1 cellular context compared by ENCODE assay signal in genomic region chr14:104157303-104157928, GRCh38.
TF ChIP-seq lines count a peak whose summit lies in the region.

No MANE protein-coding gene starts in this region.

TF ChIP-seq in GM23338, 12 proteins besides CTCF, POLR2A, EP300 and RAD21 (continued from another document):
- TF ChIP-seq, protein P1, sequence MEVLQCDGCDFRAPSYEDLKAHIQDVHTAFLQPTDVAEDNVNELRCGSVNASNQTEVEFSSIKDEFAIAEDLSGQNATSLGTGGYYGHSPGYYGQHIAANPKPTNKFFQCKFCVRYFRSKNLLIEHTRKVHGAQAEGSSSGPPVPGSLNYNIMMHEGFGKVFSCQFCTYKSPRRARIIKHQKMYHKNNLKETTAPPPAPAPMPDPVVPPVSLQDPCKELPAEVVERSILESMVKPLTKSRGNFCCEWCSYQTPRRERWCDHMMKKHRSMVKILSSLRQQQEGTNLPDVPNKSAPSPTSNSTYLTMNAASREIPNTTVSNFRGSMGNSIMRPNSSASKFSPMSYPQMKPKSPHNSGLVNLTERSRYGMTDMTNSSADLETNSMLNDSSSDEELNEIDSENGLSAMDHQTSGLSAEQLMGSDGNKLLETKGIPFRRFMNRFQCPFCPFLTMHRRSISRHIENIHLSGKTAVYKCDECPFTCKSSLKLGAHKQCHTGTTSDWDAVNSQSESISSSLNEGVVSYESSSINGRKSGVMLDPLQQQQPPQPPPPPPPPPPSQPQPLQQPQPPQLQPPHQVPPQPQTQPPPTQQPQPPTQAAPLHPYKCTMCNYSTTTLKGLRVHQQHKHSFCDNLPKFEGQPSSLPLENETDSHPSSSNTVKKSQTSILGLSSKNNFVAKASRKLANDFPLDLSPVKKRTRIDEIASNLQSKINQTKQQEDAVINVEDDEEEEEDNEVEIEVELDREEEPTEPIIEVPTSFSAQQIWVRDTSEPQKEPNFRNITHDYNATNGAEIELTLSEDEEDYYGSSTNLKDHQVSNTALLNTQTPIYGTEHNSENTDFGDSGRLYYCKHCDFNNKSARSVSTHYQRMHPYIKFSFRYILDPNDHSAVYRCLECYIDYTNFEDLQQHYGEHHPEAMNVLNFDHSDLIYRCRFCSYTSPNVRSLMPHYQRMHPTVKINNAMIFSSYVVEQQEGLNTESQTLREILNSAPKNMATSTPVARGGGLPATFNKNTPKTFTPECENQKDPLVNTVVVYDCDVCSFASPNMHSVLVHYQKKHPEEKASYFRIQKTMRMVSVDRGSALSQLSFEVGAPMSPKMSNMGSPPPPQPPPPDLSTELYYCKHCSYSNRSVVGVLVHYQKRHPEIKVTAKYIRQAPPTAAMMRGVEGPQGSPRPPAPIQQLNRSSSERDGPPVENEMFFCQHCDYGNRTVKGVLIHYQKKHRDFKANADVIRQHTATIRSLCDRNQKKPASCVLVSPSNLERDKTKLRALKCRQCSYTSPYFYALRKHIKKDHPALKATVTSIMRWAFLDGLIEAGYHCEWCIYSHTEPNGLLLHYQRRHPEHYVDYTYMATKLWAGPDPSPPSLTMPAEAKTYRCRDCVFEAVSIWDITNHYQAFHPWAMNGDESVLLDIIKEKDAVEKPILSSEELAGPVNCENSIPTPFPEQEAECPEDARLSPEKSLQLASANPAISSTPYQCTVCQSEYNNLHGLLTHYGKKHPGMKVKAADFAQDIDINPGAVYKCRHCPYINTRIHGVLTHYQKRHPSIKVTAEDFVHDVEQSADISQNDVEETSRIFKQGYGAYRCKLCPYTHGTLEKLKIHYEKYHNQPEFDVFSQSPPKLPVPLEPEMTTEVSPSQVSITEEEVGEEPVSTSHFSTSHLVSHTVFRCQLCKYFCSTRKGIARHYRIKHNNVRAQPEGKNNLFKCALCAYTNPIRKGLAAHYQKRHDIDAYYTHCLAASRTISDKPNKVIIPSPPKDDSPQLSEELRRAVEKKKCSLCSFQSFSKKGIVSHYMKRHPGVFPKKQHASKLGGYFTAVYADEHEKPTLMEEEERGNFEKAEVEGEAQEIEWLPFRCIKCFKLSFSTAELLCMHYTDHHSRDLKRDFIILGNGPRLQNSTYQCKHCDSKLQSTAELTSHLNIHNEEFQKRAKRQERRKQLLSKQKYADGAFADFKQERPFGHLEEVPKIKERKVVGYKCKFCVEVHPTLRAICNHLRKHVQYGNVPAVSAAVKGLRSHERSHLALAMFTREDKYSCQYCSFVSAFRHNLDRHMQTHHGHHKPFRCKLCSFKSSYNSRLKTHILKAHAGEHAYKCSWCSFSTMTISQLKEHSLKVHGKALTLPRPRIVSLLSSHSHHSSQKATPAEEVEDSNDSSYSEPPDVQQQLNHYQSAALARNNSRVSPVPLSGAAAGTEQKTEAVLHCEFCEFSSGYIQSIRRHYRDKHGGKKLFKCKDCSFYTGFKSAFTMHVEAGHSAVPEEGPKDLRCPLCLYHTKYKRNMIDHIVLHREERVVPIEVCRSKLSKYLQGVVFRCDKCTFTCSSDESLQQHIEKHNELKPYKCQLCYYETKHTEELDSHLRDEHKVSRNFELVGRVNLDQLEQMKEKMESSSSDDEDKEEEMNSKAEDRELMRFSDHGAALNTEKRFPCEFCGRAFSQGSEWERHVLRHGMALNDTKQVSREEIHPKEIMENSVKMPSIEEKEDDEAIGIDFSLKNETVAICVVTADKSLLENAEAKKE (CRISPR knock-in tag; IDR thresholded peaks at IDR 0.05): no peak
- TF ChIP-seq POLR2AphosphoS5 (IDR thresholded peaks at IDR 0.05; ENCODE audit: low read depth) (no peak), ZNF331 (CRISPR knock-in tag; IDR thresholded peaks at IDR 0.05; ENCODE audit: low read depth) (no peak), ETS1 (IDR thresholded peaks at IDR 0.05) (no peak), EZH2phosphoT487 (IDR thresholded peaks at IDR 0.05; ENCODE audit: unreplicated experiment) (no peak)
